9 cellular contexts compared by ENCODE assay signal in genomic region chr7:129163875-129164544, GRCh38. TPM values are rescaled to one million over a fixed set of nuclear protein-coding genes. Genes with fewer than 3 reads are reported as not detected.
DNase-seq lines count a peak whose midpoint lies in the region; ATAC-seq, FAIRE-seq and TF ChIP-seq lines count a peak whose summit lies in the region.
"Had no signal": no experiment of that assay in that cellular context is flagged by ENCODE, and none has a peak within 500 bp of the region (broad histone marks: within the 10 kb centered on the region; RNA-seq: fewer than 3 reads in every experiment).

No MANE protein-coding gene starts in this region.

- ATAC-seq in GM19351 (IDR thresholded peaks at IDR 0.05; ENCODE audit: unreplicated experiment) = no peak
- ATAC-seq in HG03571 (IDR thresholded peaks at IDR 0.05; ENCODE audit: unreplicated experiment) = no peak

- no peaks in the 10 kb centered on the region for H3K9me3 Mint-ChIP-seq in osteocyte (ENCODE audit: unreplicated experiment)

- no peak overlapping the region for H3K4me3 Mint-ChIP-seq in osteocyte (ENCODE audit: unreplicated experiment)

- FAIRE-seq in RCC 7860 (lab: Jason Lieb, UNC) = peak; percentile 74

- no peak overlapping the region for H3K4me3 ChIP-seq in HFF-Myc (replicated peaks; ENCODE audit: low read depth, low read length)
- H3K4me3 ChIP-seq: SJSA1 had no signal

- TF ChIP-seq CTCF in HFF-Myc (IDR thresholded peaks at IDR 0.05; ENCODE audit: low read depth, low read length, missing control alignments) = peak; percentile 74
- peak; percentile 86 for TF ChIP-seq CTCF in osteocyte (IDR thresholded peaks at IDR 0.05)

- no peak overlapping the region for H3K27ac Mint-ChIP-seq in osteocyte (ENCODE audit: unreplicated experiment)

- H3K4me1 Mint-ChIP-seq in osteocyte (ENCODE audit: unreplicated experiment) = peaks cover 4% of the 10 kb centered on the region

- H3K27me3 Mint-ChIP-seq in osteocyte (ENCODE audit: unreplicated experiment) = peaks cover 44% of the 10 kb centered on the region

- peak; percentile 41 for DNase-seq in COR-L47 (lab: John Stamatoyannopoulos, UW)
- DNase-seq in HFF-Myc (ENCODE audit: extremely low read depth, low read depth) = peak; percentile 31
- peak; percentile 64 for DNase-seq in RCC 7860 (ENCODE audit: low spot score)
- peak; percentile 79 for DNase-seq in epidermal melanocyte (ENCODE audit: insufficient read length, low spot score)
- DNase-seq in osteocyte (ENCODE audit: extremely low spot score, unreplicated experiment) = no peak
- no peak for DNase-seq in T-helper 9 cell

- no peaks in the 10 kb centered on the region for H3K36me3 Mint-ChIP-seq in osteocyte (ENCODE audit: unreplicated experiment)

RNA-seq across cellular contexts. Expression of gene TSPAN33, which starts 19.5 kb away (rescaled TPM):
- total RNA-seq in osteocyte = 0.39 and 1.2 TPM in 2 replicates

RNA-seq across cellular contexts. Expression of gene SMO, which starts 24.4 kb away (rescaled TPM):
- 40.2 and 41.6 TPM in 2 replicates for total RNA-seq in osteocyte

Comparison
In these comparisons a context has a peak if more than half of its experiments do, and no peak if none do; other contexts are left out.
1. DNase-seq: peak in COR-L47 (single experiment), HFF-Myc (single experiment), RCC 7860 (single experiment) and epidermal melanocyte (single experiment); none in osteocyte (single experiment) and T-helper 9 cell (single experiment).